2 cellular contexts compared by ENCODE assay signal in genomic region chr5:53123702-53124101, GRCh38.
TF ChIP-seq lines count a peak whose summit lies in the region.

No MANE protein-coding gene starts in this region.

TF ChIP-seq in liver, 16 proteins besides CTCF, POLR2A, EP300 and RAD21 (continued from another document):
- TF ChIP-seq MAX (IDR thresholded peaks at IDR 0.05) = no peak
- TF ChIP-seq NR2F2 (IDR thresholded peaks at IDR 0.05) = no peak
- TF ChIP-seq ZBTB33 (IDR thresholded peaks at IDR 0.05) = no peak
- no peak for TF ChIP-seq ATF3 (IDR thresholded peaks at IDR 0.05)
- TF ChIP-seq HNF4G (IDR thresholded peaks at IDR 0.05) = no peak
TF ChIP-seq in liver: peak in this region for 0.

TF ChIP-seq in HepG2, 621 proteins besides CTCF, POLR2A, EP300 and RAD21:
- no peak for TF ChIP-seq ZBTB49 (CRISPR knock-in tag; IDR thresholded peaks at IDR 0.05; ENCODE audit: borderline replicate concordance)
- TF ChIP-seq TEAD3 (CRISPR knock-in tag; optimal IDR thresholded peaks at IDR 0.05; ENCODE audit: borderline replicate concordance) = no peak
- no peak for TF ChIP-seq GATAD1 (CRISPR knock-in tag; IDR thresholded peaks at IDR 0.05)
- TF ChIP-seq ZNF891 (CRISPR knock-in tag; IDR thresholded peaks at IDR 0.05) = no peak
- no peak for TF ChIP-seq LBX2 (CRISPR knock-in tag; IDR thresholded peaks at IDR 0.05; ENCODE audit: borderline replicate concordance)
- no peak for TF ChIP-seq SMAD3 (CRISPR knock-in tag; IDR thresholded peaks at IDR 0.05)
- TF ChIP-seq SOX13 (IDR thresholded peaks at IDR 0.05) = no peak
- no peak for TF ChIP-seq SOX13 (CRISPR knock-in tag; conservative IDR thresholded peaks at IDR 0.05 in 1 of 2, IDR thresholded peaks at IDR 0.05 in 1 of 2)
- TF ChIP-seq AKNA (CRISPR knock-in tag; IDR thresholded peaks at IDR 0.05; ENCODE audit: borderline replicate concordance) = no peak
- no peak for TF ChIP-seq SIX4 (CRISPR knock-in tag; IDR thresholded peaks at IDR 0.05)
- TF ChIP-seq ZNF577 (CRISPR knock-in tag; IDR thresholded peaks at IDR 0.05; ENCODE audit: borderline replicate concordance, low read depth) = no peak
- TF ChIP-seq ZNF780A (CRISPR knock-in tag; IDR thresholded peaks at IDR 0.05) = no peak
- no peak for TF ChIP-seq NFRKB (IDR thresholded peaks at IDR 0.05)
- TF ChIP-seq NCOR1 (IDR thresholded peaks at IDR 0.05; ENCODE audit: borderline replicate concordance, low read length) = no peak
- TF ChIP-seq CAMTA2 (CRISPR knock-in tag; IDR thresholded peaks at IDR 0.05; ENCODE audit: borderline replicate concordance) = no peak
- TF ChIP-seq RARG (CRISPR knock-in tag; IDR thresholded peaks at IDR 0.05; ENCODE audit: low read depth) = no peak
- no peak for TF ChIP-seq ZNF776 (CRISPR knock-in tag; IDR thresholded peaks at IDR 0.05)
- no peak for TF ChIP-seq GATAD2A (CRISPR knock-in tag; IDR thresholded peaks at IDR 0.05)
- no peak for TF ChIP-seq KDM2A (CRISPR knock-in tag; IDR thresholded peaks at IDR 0.05; ENCODE audit: borderline replicate concordance, low read depth)
- TF ChIP-seq ETV5 (CRISPR knock-in tag; IDR thresholded peaks at IDR 0.05; ENCODE audit: borderline replicate concordance) = no peak
